In genomic region chr6:90691823-90692222, GRCh38 we compare ENCODE assay signal across 15 cellular contexts.
DNase-seq lines count a peak whose midpoint lies in the region; ATAC-seq, FAIRE-seq and TF ChIP-seq lines count a peak whose summit lies in the region.
"Had no signal": no experiment of that assay in that cellular context is flagged by ENCODE, and none has a peak within 500 bp of the region (broad histone marks: within the 10 kb centered on the region; RNA-seq: fewer than 3 reads in every experiment).

No MANE protein-coding gene starts in this region.

- H3K79me2 ChIP-seq in K562 (ENCODE audit: control insufficient read depth, insufficient read depth, low read length), result no peaks in the 10 kb centered on the region
- H3K79me2 ChIP-seq in smooth muscle cell (ENCODE audit: low read depth), result no peaks in the 10 kb centered on the region

- TF ChIP-seq CTCF in K562 (IDR thresholded peaks at IDR 0.05 in 2 of 3, conservative IDR thresholded peaks at IDR 0.05 in 1 of 3; ENCODE audit: insufficient read depth in 2 of 3, low read depth in 1 of 3, low read length in 3 of 3) (peak in 2 of 3 experiments; percentile 21 to 22; a peak in 1 of 6 replicates), smooth muscle cell (IDR thresholded peaks at IDR 0.05; ENCODE audit: borderline replicate concordance, insufficient read depth, poor library complexity, severe bottlenecking) (peak; percentile 26)

- H3K36me3 ChIP-seq in K562 (ENCODE audit: control insufficient read depth, insufficient read depth, low read length), result no peaks in the 10 kb centered on the region
- H3K36me3 ChIP-seq in smooth muscle cell (ENCODE audit: low read depth), result no peaks in the 10 kb centered on the region
- H3K36me3 ChIP-seq: lower lobe of right lung had no signal

- H3K9me3 ChIP-seq in K562 (replicated peaks; ENCODE audit: control insufficient read depth, insufficient read depth, low read depth, low read length), result no peaks in the 10 kb centered on the region
- no peaks in the 10 kb centered on the region for H3K9me3 ChIP-seq in smooth muscle cell (replicated peaks; ENCODE audit: low read depth)
- H3K9me3 ChIP-seq: lower lobe of right lung had no signal

- H3K4me2 ChIP-seq in K562 (ENCODE audit: insufficient read depth, low read length), result no peak overlapping the region
- no peak overlapping the region for H3K4me2 ChIP-seq in smooth muscle cell

- no peaks in the 10 kb centered on the region for H3F3A ChIP-seq in smooth muscle cell (ENCODE audit: low read depth)

- H3K9me1 ChIP-seq in K562 (ENCODE audit: control insufficient read depth, insufficient read depth, low read length), result no peaks in the 10 kb centered on the region

- intact Hi-C loops in K562 (cut with micrococcal nuclease), result no loop called here

- no peaks in the 10 kb centered on the region for H3K27me3 ChIP-seq in K562 (ENCODE audit: control insufficient read depth in 2 of 2, insufficient read depth in 2 of 2, low read length in 2 of 2)
- H3K27me3 ChIP-seq in smooth muscle cell (ENCODE audit: low read depth), result no peaks in the 10 kb centered on the region

- ATAC-seq in K562 (peak; percentile 48; the same call in 1 of the 3 replicates), HG02759 (IDR thresholded peaks at IDR 0.05; ENCODE audit: unreplicated experiment) (no peak)
- ATAC-seq: lower lobe of right lung had no signal

- H4K20me1 ChIP-seq in K562 (replicated peaks; ENCODE audit: control insufficient read depth, insufficient read depth, low read length) (no peaks in the 10 kb centered on the region), smooth muscle cell (ENCODE audit: low read depth) (no peaks in the 10 kb centered on the region)

- no peak for TF ChIP-seq EP300 in K562 (IDR thresholded peaks at IDR 0.05; ENCODE audit: low read length)

- BruUV-seq in K562 (replicated peaks; lab: Mats Ljungman, UMichigan), result no TSS peak

- 0% methylated on average over 1 of the region's 1 CpG for WGBS in K562 (ENCODE audit: insufficient coverage, low coverage, missing lambda C conversion rate)
- WGBS in smooth muscle cell (ENCODE audit: low lambda C conversion rate), result 48% methylated on average over 1 of the region's 1 CpG

- H3K9ac ChIP-seq in K562 (ENCODE audit: insufficient read depth in 1 of 2, low read depth in 2 of 2, low read length in 2 of 2) (no peak overlapping the region), smooth muscle cell (ENCODE audit: low read depth) (no peak overlapping the region)

- no peak overlapping the region for H2AFZ ChIP-seq in K562 (ENCODE audit: low read depth, low read length)
- no peak overlapping the region for H2AFZ ChIP-seq in smooth muscle cell (ENCODE audit: low read depth)

- no peak for FAIRE-seq in K562 (lab: Jason Lieb, UNC)
- FAIRE-seq: endometrium had no signal

- no peak for TF ChIP-seq RAD21 in K562 (CRISPR knock-in tag; conservative IDR thresholded peaks at IDR 0.05 in 1 of 2, IDR thresholded peaks at IDR 0.05 in 1 of 2)

- H3K4me1 ChIP-seq in K562 (replicated peaks in 1 of 2; ENCODE audit: control insufficient read depth in 2 of 2, insufficient read depth in 2 of 2, low read length in 2 of 2) (no peaks in the 10 kb centered on the region), smooth muscle cell (ENCODE audit: low read depth) (no peaks in the 10 kb centered on the region)
- H3K4me1 ChIP-seq: lower lobe of right lung had no signal

- CTCF ChIA-PET in K562 (lab: Yijun Ruan, JAX; ENCODE audit: low intra/inter-chr PET ratio), result no interaction called here

- in situ Hi-C loops in K562 (cut with MboI), result no loop called here

- DNase-seq in NCI-H82 (lab: John Stamatoyannopoulos, UW), result peak; percentile 2
- DNase-seq in NCI-H82 treated with DMSO at 0.1 percent for 48 hours (lab: John Stamatoyannopoulos, UW; ENCODE audit: unreplicated experiment), result no peak
- peak; percentile 34 for DNase-seq in Jurkat, Clone E6-1 (ENCODE audit: low read depth, low spot score)
- peak in 1 of 4 experiments; percentile 8 for DNase-seq in K562 (ENCODE audit: extremely low read depth in 1 of 4, low spot score in 3 of 4)
- no peak for DNase-seq in smooth muscle cell (lab: John Stamatoyannopoulos, UW; ENCODE audit: unreplicated experiment)
- DNase-seq in NK-92 (lab: John Stamatoyannopoulos, UW; ENCODE audit: unreplicated experiment), result no peak
- no peak for DNase-seq in inferior parietal cortex (ENCODE audit: extremely low spot score)
- DNase-seq: activated CD8-positive, alpha-beta memory T cell treated with anti-CD3 and anti-CD28 coated beads for 24 hours; activated gamma-delta T cell; hippocampal formation; lower lobe of right lung; NCI-H2107; stimulated activated CD8-positive, alpha-beta memory T cell treated with anti-CD3 and anti-CD28 coated beads, Interleukin-4, amount 100 ng/mL, for 48 hours had no signal

- POLR2A ChIA-PET in K562 (lab: Yijun Ruan, JAX), result no interaction called here

- TF ChIP-seq POLR2A in K562 (conservative IDR thresholded peaks at IDR 0.05), result no peak

- H3K27ac ChIP-seq in K562 (ENCODE audit: extremely low read depth, low read depth, low read length) (no peak overlapping the region), smooth muscle cell (ENCODE audit: low read depth) (no peak overlapping the region)
- H3K27ac ChIP-seq: lower lobe of right lung had no signal

- no peak overlapping the region for H3K4me3 ChIP-seq in Jurkat, Clone E6-1 (ENCODE audit: low read length)
- H3K4me3 ChIP-seq in K562 (no peak overlapping the region), smooth muscle cell (no peak overlapping the region)
- H3K4me3 ChIP-seq: lower lobe of right lung had no signal

TF ChIP-seq in K562, 482 proteins besides CTCF, POLR2A, EP300 and RAD21 (continues in another document):
- TF ChIP-seq CREB1 (IDR thresholded peaks at IDR 0.05) (no peak), CREB1 (CRISPR knock-in tag; IDR thresholded peaks at IDR 0.05) (no peak), CHD1 (IDR thresholded peaks at IDR 0.05; ENCODE audit: low read length) (no peak), IFI16 (CRISPR knock-in tag; IDR thresholded peaks at IDR 0.05) (no peak), ZNF253 (CRISPR knock-in tag; conservative IDR thresholded peaks at IDR 0.05) (no peak), SMARCA5 (IDR thresholded peaks at IDR 0.05) (no peak), ZNF124 (CRISPR knock-in tag; IDR thresholded peaks at IDR 0.05) (no peak), NFRKB (IDR thresholded peaks at IDR 0.05; ENCODE audit: low read depth) (no peak), ARID2 (IDR thresholded peaks at IDR 0.05) (no peak), ZNF79 (CRISPR knock-in tag; IDR thresholded peaks at IDR 0.05; ENCODE audit: low read depth) (no peak), RBM17 (IDR thresholded peaks at IDR 0.05; ENCODE audit: borderline replicate concordance, low read depth, low read length) (no peak), JUN (IDR thresholded peaks at IDR 0.05; ENCODE audit: borderline replicate concordance, low read depth, low read length) (no peak), JUN (CRISPR knock-in tag; IDR thresholded peaks at IDR 0.05; ENCODE audit: borderline replicate concordance) (no peak), TBP (optimal IDR thresholded peaks at IDR 0.05; ENCODE audit: low read depth, low read length) (no peak)
- TF ChIP-seq, protein P1, sequence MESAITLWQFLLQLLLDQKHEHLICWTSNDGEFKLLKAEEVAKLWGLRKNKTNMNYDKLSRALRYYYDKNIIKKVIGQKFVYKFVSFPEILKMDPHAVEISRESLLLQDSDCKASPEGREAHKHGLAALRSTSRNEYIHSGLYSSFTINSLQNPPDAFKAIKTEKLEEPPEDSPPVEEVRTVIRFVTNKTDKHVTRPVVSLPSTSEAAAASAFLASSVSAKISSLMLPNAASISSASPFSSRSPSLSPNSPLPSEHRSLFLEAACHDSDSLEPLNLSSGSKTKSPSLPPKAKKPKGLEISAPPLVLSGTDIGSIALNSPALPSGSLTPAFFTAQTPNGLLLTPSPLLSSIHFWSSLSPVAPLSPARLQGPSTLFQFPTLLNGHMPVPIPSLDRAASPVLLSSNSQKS (CRISPR knock-in tag; IDR thresholded peaks at IDR 0.05), result no peak
- TF ChIP-seq, protein P2, sequence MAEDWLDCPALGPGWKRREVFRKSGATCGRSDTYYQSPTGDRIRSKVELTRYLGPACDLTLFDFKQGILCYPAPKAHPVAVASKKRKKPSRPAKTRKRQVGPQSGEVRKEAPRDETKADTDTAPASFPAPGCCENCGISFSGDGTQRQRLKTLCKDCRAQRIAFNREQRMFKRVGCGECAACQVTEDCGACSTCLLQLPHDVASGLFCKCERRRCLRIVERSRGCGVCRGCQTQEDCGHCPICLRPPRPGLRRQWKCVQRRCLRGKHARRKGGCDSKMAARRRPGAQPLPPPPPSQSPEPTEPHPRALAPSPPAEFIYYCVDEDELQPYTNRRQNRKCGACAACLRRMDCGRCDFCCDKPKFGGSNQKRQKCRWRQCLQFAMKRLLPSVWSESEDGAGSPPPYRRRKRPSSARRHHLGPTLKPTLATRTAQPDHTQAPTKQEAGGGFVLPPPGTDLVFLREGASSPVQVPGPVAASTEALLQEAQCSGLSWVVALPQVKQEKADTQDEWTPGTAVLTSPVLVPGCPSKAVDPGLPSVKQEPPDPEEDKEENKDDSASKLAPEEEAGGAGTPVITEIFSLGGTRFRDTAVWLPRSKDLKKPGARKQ (CRISPR knock-in tag; IDR thresholded peaks at IDR 0.05), result no peak
- TF ChIP-seq, protein P3, sequence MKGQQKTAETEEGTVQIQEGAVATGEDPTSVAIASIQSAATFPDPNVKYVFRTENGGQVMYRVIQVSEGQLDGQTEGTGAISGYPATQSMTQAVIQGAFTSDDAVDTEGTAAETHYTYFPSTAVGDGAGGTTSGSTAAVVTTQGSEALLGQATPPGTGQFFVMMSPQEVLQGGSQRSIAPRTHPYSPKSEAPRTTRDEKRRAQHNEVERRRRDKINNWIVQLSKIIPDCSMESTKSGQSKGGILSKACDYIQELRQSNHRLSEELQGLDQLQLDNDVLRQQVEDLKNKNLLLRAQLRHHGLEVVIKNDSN (CRISPR knock-in tag; IDR thresholded peaks at IDR 0.05), result no peak

Comparison
In these comparisons a context has a peak if more than half of its experiments do, and no peak if none do; other contexts are left out.
1. DNase-seq: peak in NCI-H82 (single experiment) and Jurkat, Clone E6-1 (single experiment); none in NCI-H82 treated with DMSO at 0.1 percent for 48 hours (single experiment), smooth muscle cell (single experiment), NK-92 (single experiment) and inferior parietal cortex (single experiment).